Comparison of ENCODE assay signal across 12 cellular contexts in the genomic region with DNA sequence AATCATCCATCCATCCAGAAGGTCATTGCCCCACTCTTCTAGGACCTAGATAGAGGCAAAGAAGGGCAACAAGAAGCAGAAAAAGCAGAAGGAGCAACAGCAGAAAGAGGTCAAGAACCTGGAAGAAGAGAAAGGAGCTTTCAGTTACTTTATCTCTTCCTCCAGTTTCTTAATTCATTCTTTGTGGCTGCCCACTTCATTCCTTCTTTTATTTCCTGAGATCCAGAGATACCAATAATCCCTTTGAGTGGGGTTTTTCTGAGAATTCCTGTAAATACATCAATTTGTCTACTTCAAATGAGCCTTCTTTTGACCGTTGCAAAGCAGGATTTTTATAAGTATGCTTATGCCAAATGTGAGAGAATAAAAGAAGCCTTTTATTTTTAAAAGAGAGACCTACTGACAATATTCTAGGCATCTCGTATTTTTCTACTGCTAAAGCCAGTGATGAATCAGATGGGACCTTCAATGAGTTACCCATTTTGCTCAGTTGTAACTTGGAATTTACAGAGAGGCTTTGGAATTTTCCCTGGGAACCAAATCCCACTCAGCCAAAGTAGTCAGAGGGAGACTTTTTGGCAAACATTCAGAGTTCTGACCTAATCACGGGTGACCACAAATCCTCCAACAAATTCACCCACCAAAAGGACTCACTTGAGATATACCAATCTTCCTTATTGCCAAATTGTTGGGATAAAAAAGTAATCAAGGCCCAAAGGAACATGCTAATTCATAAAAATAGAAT. TPM values are rescaled to one million over a fixed set of nuclear protein-coding genes. Genes with fewer than 3 reads are reported as not detected.
DNase-seq lines count a peak whose midpoint lies in the region; ATAC-seq and TF ChIP-seq lines count a peak whose summit lies in the region.
"Had no signal": no experiment of that assay in that cellular context is flagged by ENCODE, and none has a peak within 500 bp of the region (broad histone marks: within the 10 kb centered on the region; RNA-seq: fewer than 3 reads in every experiment).

No MANE protein-coding gene starts in this region.

- CTCF ChIA-PET in mammary epithelial cell (lab: Charles Lee; ENCODE audit: low non-redundant PET) = no interaction called here

- H3K36me3 ChIP-seq in BLaER1 treated with 17β-estradiol and CSF1 and Interleukin-3, amounts not matched to agents 10 nM and 100 nM = peaks cover 3 to 48% (median 30%) of the 10 kb centered on the region in 11 experiments; a peak in 20 of 22 replicates
- H3K36me3 ChIP-seq in mammary epithelial cell (ENCODE audit: insufficient read depth, low read length) = no peaks in the 10 kb centered on the region
- no peaks in the 10 kb centered on the region for H3K36me3 ChIP-seq in colonic mucosa
- H3K36me3 ChIP-seq in left lung = peaks cover 0 to 3% of the 10 kb centered on the region in 2 donors

- 4% methylated on average over 3 of the region's 3 CpGs for whole genome bisulfite sequencing in mammary epithelial cell (ENCODE audit: low coverage, missing lambda C conversion rate)

- DNase-seq in LHCN-M2 (ENCODE audit: low read depth) (peak; percentile 79), mammary epithelial cell (peak; percentile 34), kidney tubule cell (ENCODE audit: low spot score) (peak; percentile 91), colonic mucosa (no peak), left lung (no peak), NCI-H1417 treated with DMSO at 0.1 percent for 48 hours (lab: John Stamatoyannopoulos, UW) (no peak), D341Med (ENCODE audit: low spot score) (no peak)
- DNase-seq: activated CD4-positive, alpha-beta T cell treated with anti-CD3 and anti-CD28 coated beads for 4 hours; kidney; occipital lobe; stimulated activated CD4-positive, alpha-beta T cell treated with anti-CD3 and anti-CD28 coated beads, Interleukin-4, amount 100 ng/mL, for 1 hour had no signal

- TF ChIP-seq CTCF in mammary epithelial cell (conservative IDR thresholded peaks at IDR 0.05 in 1 of 2, IDR thresholded peaks at IDR 0.05 in 1 of 2; ENCODE audit: extremely low read depth in 1 of 2, insufficient read depth in 1 of 2, low read depth in 1 of 2, low read length in 2 of 2) (no peak), colonic mucosa (IDR thresholded peaks at IDR 0.05) (no peak), left lung (IDR thresholded peaks at IDR 0.05) (no peak)

- dilution Hi-C loops in mammary epithelial cell (cut with HindIII; ENCODE audit: low sequenced_read_pairs) = no loop called here

- no peak overlapping the region for H3K9ac ChIP-seq in BLaER1 treated with 17β-estradiol and CSF1 and Interleukin-3, amounts not matched to agents 10 nM and 100 nM
- H3K9ac ChIP-seq in mammary epithelial cell (ENCODE audit: insufficient read depth, low read length) (no peak overlapping the region), colonic mucosa (ENCODE audit: low read depth in 2 of 2, low read length in 2 of 2) (no peak overlapping the region)

- no peak overlapping the region for H2AFZ ChIP-seq in mammary epithelial cell (ENCODE audit: low read depth, low read length)

- no TSS peak for BruUV-seq in mammary epithelial cell (replicated peaks; lab: Mats Ljungman, UMichigan)

- no peak for ATAC-seq in left lung

- H3K4me3 ChIP-seq in BLaER1 treated with 17β-estradiol and CSF1 and Interleukin-3, amounts not matched to agents 10 nM and 100 nM = no peak overlapping the region
- H3K4me3 ChIP-seq in mammary epithelial cell (replicated peaks in 1 of 3; ENCODE audit: insufficient read depth in 1 of 3, low read depth in 2 of 3, low read length in 3 of 3) = no peak overlapping the region
- no peak overlapping the region for H3K4me3 ChIP-seq in colonic mucosa
- no peak overlapping the region for H3K4me3 ChIP-seq in left lung

- H3K4me1 ChIP-seq in BLaER1 treated with 17β-estradiol and CSF1 and Interleukin-3, amounts not matched to agents 10 nM and 100 nM = peaks cover 4 to 20% (median 16%) of the 10 kb centered on the region in 10 experiments; a peak in 16 of 20 replicates
- H3K4me1 ChIP-seq in mammary epithelial cell (ENCODE audit: insufficient read depth, low read length) (peaks cover 21% of the 10 kb centered on the region), colonic mucosa (no peaks in the 10 kb centered on the region), left lung (peaks cover 0 to 14% of the 10 kb centered on the region in 2 donors)

- H3K79me2 ChIP-seq in mammary epithelial cell (ENCODE audit: insufficient read depth, low read length) = peaks cover 76% of the 10 kb centered on the region

- in situ Hi-C loops in mammary epithelial cell (cut with MboI; ENCODE audit: low sequenced_read_pairs in 2 of 2) = no loop called here

- H4K20me1 ChIP-seq in BLaER1 treated with 17β-estradiol and CSF1 and Interleukin-3, amounts not matched to agents 10 nM and 100 nM = peaks cover 0 to 3% (median 0%) of the 10 kb centered on the region in 11 experiments; a peak in 3 of 22 replicates
- no peaks in the 10 kb centered on the region for H4K20me1 ChIP-seq in mammary epithelial cell (ENCODE audit: insufficient read depth, low read length)

- peak overlapping the region in 4 of 11 experiments; percentile 3 to 32 (median 20); a peak in 3 of 22 replicates for H3K27ac ChIP-seq in BLaER1 treated with 17β-estradiol and CSF1 and Interleukin-3, amounts not matched to agents 10 nM and 100 nM
- no peak overlapping the region for H3K27ac ChIP-seq in mammary epithelial cell (ENCODE audit: insufficient read depth, low read depth, low read length)
- no peak overlapping the region for H3K27ac ChIP-seq in colonic mucosa
- H3K27ac ChIP-seq in left lung = no peak overlapping the region

- H3K27me3 ChIP-seq in BLaER1 treated with 17β-estradiol and CSF1 and Interleukin-3, amounts not matched to agents 10 nM and 100 nM = no peaks in the 10 kb centered on the region
- H3K27me3 ChIP-seq in mammary epithelial cell (ENCODE audit: insufficient read depth, low read length) (no peaks in the 10 kb centered on the region), colonic mucosa (no peaks in the 10 kb centered on the region), left lung (no peaks in the 10 kb centered on the region)

- peak overlapping the region in 10 of 11 experiments; percentile 1 to 69 (median 33); a peak in 13 of 22 replicates for H3K4me2 ChIP-seq in BLaER1 treated with 17β-estradiol and CSF1 and Interleukin-3, amounts not matched to agents 10 nM and 100 nM
- H3K4me2 ChIP-seq in mammary epithelial cell (ENCODE audit: insufficient read depth, low read depth, low read length) = no peak overlapping the region

- peaks cover 0 to 16% (median 6%) of the 10 kb centered on the region in 11 experiments; a peak in 9 of 22 replicates for H3K9me3 ChIP-seq in BLaER1 treated with 17β-estradiol and CSF1 and Interleukin-3, amounts not matched to agents 10 nM and 100 nM (replicated peaks in 1 of 11)
- H3K9me3 ChIP-seq in mammary epithelial cell (replicated peaks; ENCODE audit: insufficient read depth, low read length) = no peaks in the 10 kb centered on the region
- H3K9me3 ChIP-seq in colonic mucosa = no peaks in the 10 kb centered on the region
- no peaks in the 10 kb centered on the region for H3K9me3 ChIP-seq in left lung

- intact Hi-C loops in mammary epithelial cell (cut with micrococcal nuclease) = no loop called here
- intact Hi-C loops in colonic mucosa (cut with DNase I) = no loop called here
- intact Hi-C loops in left lung (cut with DNase I) = no loop called here

RNA-seq across cellular contexts. Expression of a gene that starts 54.9 kb away (rescaled TPM):
- total RNA-seq in LHCN-M2 (2014; rRNA removed) (7.5 and 13.4 TPM in 2 replicates), mammary epithelial cell (10 to 100 TPM; 16.0 to 26.9 TPM), colonic mucosa (10 to 100 TPM in 1 of 2 donors, 1 to 10 TPM in 1; 9.2 to 18.8 TPM), left lung (10 to 100 TPM; 15.1 to 16.2 TPM)
- 1.6 TPM for polyA plus RNA-seq in LHCN-M2 (2012)
- polyA plus RNA-seq in mammary epithelial cell = 14.0 TPM
- 22.2 TPM for polyA minus RNA-seq in mammary epithelial cell

Comparison
In these comparisons a context has a peak if more than half of its experiments do, and no peak if none do; other contexts are left out.
1. DNase-seq: peak in LHCN-M2 (single experiment), mammary epithelial cell (single experiment) and kidney tubule cell (single experiment); none in colonic mucosa (single experiment), left lung (0 of 2), NCI-H1417 treated with DMSO at 0.1 percent for 48 hours (single experiment) and D341Med (single experiment).